Comparison of ENCODE assay signal across 16 cellular contexts in genomic region chr7:47540387-47541093, GRCh38. TPM values are rescaled to one million over a fixed set of nuclear protein-coding genes. Genes with fewer than 3 reads are reported as not detected.
DNase-seq lines count a peak whose midpoint lies in the region; ATAC-seq, FAIRE-seq and TF ChIP-seq lines count a peak whose summit lies in the region.
"Had no signal": no experiment of that assay in that cellular context is flagged by ENCODE, and none has a peak within 500 bp of the region (broad histone marks: within the 10 kb centered on the region; RNA-seq: fewer than 3 reads in every experiment).

No MANE protein-coding gene starts in this region.

- H3K36me3 Mint-ChIP-seq in progenitor cell of endocrine pancreas (ENCODE audit: insufficient read depth), result peaks cover 4% of the 10 kb centered on the region
- H3K36me3 Mint-ChIP-seq: activated naive CD4-positive, alpha-beta T cell treated with anti-CD3 and anti-CD28 coated beads, Interleukin-2, amount 50 U/mL, for 24 hours had no signal

- no peak for ATAC-seq in HG02852 (IDR thresholded peaks at IDR 0.05; ENCODE audit: unreplicated experiment)
- ATAC-seq: left lobe of liver had no signal

- TF ChIP-seq CTCF in progenitor cell of endocrine pancreas (IDR thresholded peaks at IDR 0.05; ENCODE audit: unreplicated experiment), result no peak

- H3K4me3 Mint-ChIP-seq in progenitor cell of endocrine pancreas (ENCODE audit: low read depth), result no peak overlapping the region
- H3K4me3 Mint-ChIP-seq: activated naive CD4-positive, alpha-beta T cell treated with anti-CD3 and anti-CD28 coated beads, Interleukin-2, amount 50 U/mL, for 24 hours had no signal

- peak overlapping the region; percentile 53 for H3K4me3 ChIP-seq in BLaER1

- H3K9ac ChIP-seq in BLaER1, result peak overlapping the region; percentile 4; the same call in 1 of the 2 replicates

- H3K9me3 Mint-ChIP-seq in progenitor cell of endocrine pancreas (ENCODE audit: low read depth), result no peaks in the 10 kb centered on the region
- H3K9me3 Mint-ChIP-seq: activated naive CD4-positive, alpha-beta T cell treated with anti-CD3 and anti-CD28 coated beads, Interleukin-2, amount 50 U/mL, for 24 hours had no signal

- 0 out of 2 replicates have a peak, but pooled peaks cover 3% of the 10 kb centered on the region for H3K36me3 ChIP-seq in BLaER1

- H3K4me2 ChIP-seq in BLaER1, result peak overlapping the region; percentile 73

- H3K27me3 Mint-ChIP-seq in progenitor cell of endocrine pancreas, result no peaks in the 10 kb centered on the region

- peak overlapping the region; percentile 80 for H3K27ac Mint-ChIP-seq in progenitor cell of endocrine pancreas
- H3K27ac Mint-ChIP-seq: activated naive CD4-positive, alpha-beta T cell treated with anti-CD3 and anti-CD28 coated beads, Interleukin-2, amount 50 U/mL, for 24 hours had no signal

- H3K27ac ChIP-seq in BLaER1, result peak overlapping the region; percentile 35; the same call in 1 of the 2 replicates

- peaks cover 80% of the 10 kb centered on the region for H3K4me1 ChIP-seq in BLaER1

- peaks cover 39% of the 10 kb centered on the region for H3K4me1 Mint-ChIP-seq in progenitor cell of endocrine pancreas (ENCODE audit: low read depth)
- H3K4me1 Mint-ChIP-seq: activated naive CD4-positive, alpha-beta T cell treated with anti-CD3 and anti-CD28 coated beads, Interleukin-2, amount 50 U/mL, for 24 hours had no signal

- DNase-seq in RCC 7860 (ENCODE audit: low spot score) (peak; percentile 16), glomerular visceral epithelial cell (ENCODE audit: extremely low spot score) (peak; percentile 42), progenitor cell of endocrine pancreas (ENCODE audit: low spot score, unreplicated experiment) (no peak), DMS114 treated with DMSO at 0.1 percent for 48 hours (lab: John Stamatoyannopoulos, UW; ENCODE audit: unreplicated experiment) (no peak), NCI-H2196 (lab: John Stamatoyannopoulos, UW; ENCODE audit: unreplicated experiment) (no peak), erythroblast (lab: John Stamatoyannopoulos, UW) (no peak)
- DNase-seq: activated CD4-positive, alpha-beta T cell treated with anti-CD3 and anti-CD28 coated beads for 1 hour; effector memory CD4-positive, alpha-beta T cell; GF-D8; NCI-H2171; retina; stimulated activated CD8-positive, alpha-beta memory T cell treated with anti-CD3 and anti-CD28 coated beads, Interleukin-4, amount 100 ng/mL, for 48 hours had no signal

- H3K9me3 ChIP-seq in BLaER1, result no peaks in the 10 kb centered on the region

- FAIRE-seq in RCC 7860 (lab: Jason Lieb, UNC), result no peak

- TF ChIP-seq POLR2A in erythroblast (IDR thresholded peaks at IDR 0.05; ENCODE audit: low read length), result no peak

- H3K27me3 ChIP-seq in BLaER1, result peaks cover 23% of the 10 kb centered on the region

- peaks cover 72% of the 10 kb centered on the region for H4K20me1 ChIP-seq in BLaER1

RNA-seq across cellular contexts. Expression of gene TNS3, which starts 41.4 kb away (rescaled TPM):
- 117 and 120 TPM in 2 replicates for total RNA-seq in progenitor cell of endocrine pancreas

Comparison
In these comparisons a context has a peak if more than half of its experiments do, and no peak if none do; other contexts are left out.
1. DNase-seq: peak in RCC 7860 (single experiment) and glomerular visceral epithelial cell (single experiment); none in progenitor cell of endocrine pancreas (single experiment), DMS114 treated with DMSO at 0.1 percent for 48 hours (single experiment), NCI-H2196 (single experiment) and erythroblast (0 of 2).